Comparison of ENCODE assay signal across 1 cellular context in the genomic region with DNA sequence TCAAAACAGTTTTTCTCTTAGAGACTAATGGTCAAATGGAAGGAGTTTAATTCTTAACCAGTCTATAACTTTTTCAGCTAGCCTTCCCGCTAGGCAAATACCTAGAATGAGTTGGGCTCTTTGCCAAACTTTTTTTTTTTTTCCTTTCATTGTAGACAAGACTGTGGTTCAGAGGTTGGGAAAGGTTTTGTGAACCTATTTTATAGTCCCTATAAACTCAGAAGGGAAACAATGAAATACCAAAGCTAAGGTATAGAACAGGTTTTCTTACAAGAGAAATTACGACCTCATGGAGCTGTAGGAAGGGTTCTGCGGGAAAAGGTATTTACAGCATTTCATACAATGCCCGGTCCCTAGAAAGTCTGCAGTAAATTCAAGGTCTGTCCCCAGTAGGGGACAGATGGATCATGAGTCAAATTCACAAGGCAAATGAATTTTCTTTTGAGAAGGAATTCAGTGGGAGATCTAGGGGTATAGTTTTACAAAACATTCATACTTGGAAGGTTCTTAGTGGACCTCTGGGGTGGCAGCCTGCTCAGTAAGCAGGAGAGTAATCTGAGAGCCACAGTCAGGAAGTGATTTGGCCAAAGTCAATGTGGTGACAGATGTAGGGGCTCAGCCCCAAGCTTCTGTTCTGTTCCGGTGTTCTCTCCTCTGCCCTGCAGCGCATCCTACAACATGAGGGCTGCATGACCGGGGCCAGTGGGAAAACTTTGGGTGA.
TF ChIP-seq lines count a peak whose summit lies in the region.

No MANE protein-coding gene starts in this region.

TF ChIP-seq in WTC11, 78 proteins besides CTCF, POLR2A, EP300 and RAD21 (continued from another document):
- TF ChIP-seq, protein P1, sequence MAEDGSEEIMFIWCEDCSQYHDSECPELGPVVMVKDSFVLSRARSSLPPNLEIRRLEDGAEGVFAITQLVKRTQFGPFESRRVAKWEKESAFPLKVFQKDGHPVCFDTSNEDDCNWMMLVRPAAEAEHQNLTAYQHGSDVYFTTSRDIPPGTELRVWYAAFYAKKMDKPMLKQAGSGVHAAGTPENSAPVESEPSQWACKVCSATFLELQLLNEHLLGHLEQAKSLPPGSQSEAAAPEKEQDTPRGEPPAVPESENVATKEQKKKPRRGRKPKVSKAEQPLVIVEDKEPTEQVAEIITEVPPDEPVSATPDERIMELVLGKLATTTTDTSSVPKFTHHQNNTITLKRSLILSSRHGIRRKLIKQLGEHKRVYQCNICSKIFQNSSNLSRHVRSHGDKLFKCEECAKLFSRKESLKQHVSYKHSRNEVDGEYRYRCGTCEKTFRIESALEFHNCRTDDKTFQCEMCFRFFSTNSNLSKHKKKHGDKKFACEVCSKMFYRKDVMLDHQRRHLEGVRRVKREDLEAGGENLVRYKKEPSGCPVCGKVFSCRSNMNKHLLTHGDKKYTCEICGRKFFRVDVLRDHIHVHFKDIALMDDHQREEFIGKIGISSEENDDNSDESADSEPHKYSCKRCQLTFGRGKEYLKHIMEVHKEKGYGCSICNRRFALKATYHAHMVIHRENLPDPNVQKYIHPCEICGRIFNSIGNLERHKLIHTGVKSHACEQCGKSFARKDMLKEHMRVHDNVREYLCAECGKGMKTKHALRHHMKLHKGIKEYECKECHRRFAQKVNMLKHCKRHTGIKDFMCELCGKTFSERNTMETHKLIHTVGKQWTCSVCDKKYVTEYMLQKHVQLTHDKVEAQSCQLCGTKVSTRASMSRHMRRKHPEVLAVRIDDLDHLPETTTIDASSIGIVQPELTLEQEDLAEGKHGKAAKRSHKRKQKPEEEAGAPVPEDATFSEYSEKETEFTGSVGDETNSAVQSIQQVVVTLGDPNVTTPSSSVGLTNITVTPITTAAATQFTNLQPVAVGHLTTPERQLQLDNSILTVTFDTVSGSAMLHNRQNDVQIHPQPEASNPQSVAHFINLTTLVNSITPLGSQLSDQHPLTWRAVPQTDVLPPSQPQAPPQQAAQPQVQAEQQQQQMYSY (CRISPR knock-in tag; IDR thresholded peaks at IDR 0.05) = no peak
- no peak for TF ChIP-seq ZNF121 (CRISPR knock-in tag; IDR thresholded peaks at IDR 0.05)
- TF ChIP-seq NR1H2 (CRISPR knock-in tag; IDR thresholded peaks at IDR 0.05) = no peak
- no peak for TF ChIP-seq FOXJ3 (CRISPR knock-in tag; IDR thresholded peaks at IDR 0.05; ENCODE audit: borderline replicate concordance)
- TF ChIP-seq, protein P2, sequence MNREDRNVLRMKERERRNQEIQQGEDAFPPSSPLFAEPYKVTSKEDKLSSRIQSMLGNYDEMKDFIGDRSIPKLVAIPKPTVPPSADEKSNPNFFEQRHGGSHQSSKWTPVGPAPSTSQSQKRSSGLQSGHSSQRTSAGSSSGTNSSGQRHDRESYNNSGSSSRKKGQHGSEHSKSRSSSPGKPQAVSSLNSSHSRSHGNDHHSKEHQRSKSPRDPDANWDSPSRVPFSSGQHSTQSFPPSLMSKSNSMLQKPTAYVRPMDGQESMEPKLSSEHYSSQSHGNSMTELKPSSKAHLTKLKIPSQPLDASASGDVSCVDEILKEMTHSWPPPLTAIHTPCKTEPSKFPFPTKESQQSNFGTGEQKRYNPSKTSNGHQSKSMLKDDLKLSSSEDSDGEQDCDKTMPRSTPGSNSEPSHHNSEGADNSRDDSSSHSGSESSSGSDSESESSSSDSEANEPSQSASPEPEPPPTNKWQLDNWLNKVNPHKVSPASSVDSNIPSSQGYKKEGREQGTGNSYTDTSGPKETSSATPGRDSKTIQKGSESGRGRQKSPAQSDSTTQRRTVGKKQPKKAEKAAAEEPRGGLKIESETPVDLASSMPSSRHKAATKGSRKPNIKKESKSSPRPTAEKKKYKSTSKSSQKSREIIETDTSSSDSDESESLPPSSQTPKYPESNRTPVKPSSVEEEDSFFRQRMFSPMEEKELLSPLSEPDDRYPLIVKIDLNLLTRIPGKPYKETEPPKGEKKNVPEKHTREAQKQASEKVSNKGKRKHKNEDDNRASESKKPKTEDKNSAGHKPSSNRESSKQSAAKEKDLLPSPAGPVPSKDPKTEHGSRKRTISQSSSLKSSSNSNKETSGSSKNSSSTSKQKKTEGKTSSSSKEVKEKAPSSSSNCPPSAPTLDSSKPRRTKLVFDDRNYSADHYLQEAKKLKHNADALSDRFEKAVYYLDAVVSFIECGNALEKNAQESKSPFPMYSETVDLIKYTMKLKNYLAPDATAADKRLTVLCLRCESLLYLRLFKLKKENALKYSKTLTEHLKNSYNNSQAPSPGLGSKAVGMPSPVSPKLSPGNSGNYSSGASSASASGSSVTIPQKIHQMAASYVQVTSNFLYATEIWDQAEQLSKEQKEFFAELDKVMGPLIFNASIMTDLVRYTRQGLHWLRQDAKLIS (CRISPR knock-in tag; IDR thresholded peaks at IDR 0.05; ENCODE audit: borderline replicate concordance) = no peak
TF ChIP-seq in WTC11: peak in this region for 0.
